ENCODE assay signal across 8 cellular contexts in the genomic region with DNA sequence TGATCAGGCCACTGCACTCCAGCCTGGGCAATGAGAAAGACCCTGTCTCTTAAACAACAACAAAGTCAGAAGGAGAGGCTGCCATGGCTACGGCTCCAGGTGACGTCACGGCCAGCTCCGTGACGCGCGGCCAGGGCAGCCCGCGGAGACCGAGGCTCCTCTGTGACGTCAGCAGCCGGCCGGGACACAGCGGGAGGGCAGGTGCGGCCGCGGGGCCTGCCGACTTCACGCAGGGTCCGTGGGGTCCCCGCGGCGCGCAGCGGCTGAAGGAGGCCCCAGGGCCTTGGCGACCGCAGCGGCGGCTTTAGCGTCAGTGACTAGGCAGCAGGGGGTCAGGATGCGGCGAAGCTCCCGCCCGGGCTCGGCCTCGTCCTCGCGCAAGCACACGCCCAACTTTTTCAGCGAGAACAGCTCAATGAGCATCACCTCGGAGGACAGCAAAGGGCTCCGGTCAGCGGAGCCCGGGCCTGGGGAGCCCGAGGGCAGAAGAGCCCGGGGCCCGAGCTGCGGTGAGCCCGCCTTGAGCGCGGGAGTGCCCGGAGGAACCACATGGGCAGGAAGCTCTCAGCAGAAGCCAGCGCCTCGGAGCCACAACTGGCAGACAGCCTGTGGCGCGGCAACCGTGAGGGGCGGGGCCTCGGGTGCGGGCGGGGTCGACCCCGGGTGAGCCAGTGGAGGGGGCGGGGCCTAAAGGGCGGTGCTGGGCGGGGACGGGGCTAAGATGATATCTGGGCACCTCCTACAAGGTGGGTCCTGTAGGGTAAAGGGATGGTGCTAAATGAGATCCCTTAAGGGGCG. TPM values are rescaled to one million over a fixed set of nuclear protein-coding genes. Genes with fewer than 3 reads are reported as not detected.
DNase-seq lines count a peak whose midpoint lies in the region; ATAC-seq and TF ChIP-seq lines count a peak whose summit lies in the region.

A gene with protein sequence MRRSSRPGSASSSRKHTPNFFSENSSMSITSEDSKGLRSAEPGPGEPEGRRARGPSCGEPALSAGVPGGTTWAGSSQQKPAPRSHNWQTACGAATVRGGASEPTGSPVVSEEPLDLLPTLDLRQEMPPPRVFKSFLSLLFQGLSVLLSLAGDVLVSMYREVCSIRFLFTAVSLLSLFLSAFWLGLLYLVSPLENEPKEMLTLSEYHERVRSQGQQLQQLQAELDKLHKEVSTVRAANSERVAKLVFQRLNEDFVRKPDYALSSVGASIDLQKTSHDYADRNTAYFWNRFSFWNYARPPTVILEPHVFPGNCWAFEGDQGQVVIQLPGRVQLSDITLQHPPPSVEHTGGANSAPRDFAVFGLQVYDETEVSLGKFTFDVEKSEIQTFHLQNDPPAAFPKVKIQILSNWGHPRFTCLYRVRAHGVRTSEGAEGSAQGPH (plus strand): TSS at position 163 of the 798 bp plus-strand sequence. CDS start 175 bp downstream, at position 338.

- H3K36me3 ChIP-seq in psoas muscle (ENCODE audit: insufficient read depth in 1 of 2, low read depth in 1 of 2) (no peaks in the 10 kb centered on the region), uterus (no peaks in the 10 kb centered on the region)

- TF ChIP-seq CTCF in GM12865 (IDR thresholded peaks at IDR 0.05; ENCODE audit: insufficient read depth, low read depth, low read length, missing control alignments) (no peak), psoas muscle (IDR thresholded peaks at IDR 0.05) (no peak), uterus (IDR thresholded peaks at IDR 0.05) (peak in 1 of 4 experiments; percentile 2)

- ATAC-seq in HG02623 (IDR thresholded peaks at IDR 0.05; ENCODE audit: unreplicated experiment) (peak; percentile 74), left ventricle myocardium superior (peak; percentile 89), psoas muscle (peak; percentile 88 to 93 (median 92))

- peak within 1 kb of the TSS; percentile 91 for H3K27ac ChIP-seq in psoas muscle
- H3K27ac ChIP-seq in uterus: peak within 1 kb of the TSS; percentile 71 to 87

- H3K4me3 ChIP-seq in GM12865 (ENCODE audit: low read depth, low read length) (peak within 1 kb of the TSS; percentile 79), psoas muscle (peak within 1 kb of the TSS; percentile 76), uterus (peak within 1 kb of the TSS; percentile 46 to 54)

- intact Hi-C loops in left ventricle myocardium superior (cut with micrococcal nuclease) (no loop called here), psoas muscle (cut with DNase I) (loop anchor here (5.0 kb wide), 1 partner anchor 46 kb away; a partner anchor contains a TSS), uterus (cut with DNase I; ENCODE audit: low total_unique reads) (no loop called here)

- H3K27me3 ChIP-seq in psoas muscle (ENCODE audit: insufficient read depth in 3 of 3, low read length in 2 of 3): no peaks in the 10 kb centered on the region
- no peaks in the 10 kb centered on the region for H3K27me3 ChIP-seq in uterus

- DNase-seq in GM12865 (ENCODE audit: low read depth): peak; percentile 100
- peak; percentile 99 to 100 (median 99) for DNase-seq in NCI-H1417 (lab: John Stamatoyannopoulos, UW)
- peak; percentile 100 for DNase-seq in T-helper 1 cell
- DNase-seq in amniotic epithelial cell (ENCODE audit: low read depth): peak; percentile 55
- DNase-seq in left ventricle myocardium superior: peak; percentile 99
- DNase-seq in psoas muscle: peak; percentile 99
- DNase-seq in uterus: peak; percentile 98 to 99

- 0 to 1% (median 0%) methylated on average over 51 to 68 of the region's 68 CpGs for WGBS in psoas muscle, 3 donors

- H3K4me1 ChIP-seq in psoas muscle (peaks cover 14% of the 10 kb centered on the region), uterus (peaks cover 0 to 16% of the 10 kb centered on the region in 2 donors)

- H3K9me3 ChIP-seq in psoas muscle (no peaks in the 10 kb centered on the region), uterus (no peaks in the 10 kb centered on the region)

- TF ChIP-seq POLR2A in uterus (IDR thresholded peaks at IDR 0.05): peak; percentile 57 to 60

RNA-seq across cellular contexts. Expression of the gene that starts here (rescaled TPM):
- total RNA-seq in left ventricle myocardium superior: 3.1 TPM
- 1 to 10 TPM; 1.1 to 2.1 (median 1.4) TPM for total RNA-seq in psoas muscle
- polyA plus RNA-seq in psoas muscle: 1 to 10 TPM in 1 of 3 donors, under 1 TPM in 2; 0.49 to 1.1 (median 0.61) TPM
- 1 to 10 TPM in 2 of 4 donors, not detected in 2; 2.1 to 8.4 TPM for total RNA-seq in uterus

Comparison
In these comparisons a context has a peak if more than half of its experiments do, and no peak if none do; other contexts are left out.
1. Peak in every context shown above with its lines: DNase-seq, ATAC-seq, H3K4me3 ChIP-seq and H3K27ac ChIP-seq.
2. intact Hi-C loops: an anchor here in psoas muscle (5.0 kb wide); none called in left ventricle myocardium superior and uterus.